ENCODE assay signal across 8 cellular contexts in genomic region chr18:59067873-59068272, GRCh38.
DNase-seq lines count a peak whose midpoint lies in the region; ATAC-seq and TF ChIP-seq lines count a peak whose summit lies in the region.

No MANE protein-coding gene starts in this region.

- 42% methylated on average over 2 of the region's 2 CpGs for WGBS in mammary epithelial cell (ENCODE audit: low coverage, missing lambda C conversion rate)

- H3K27ac Mint-ChIP-seq in osteocyte (ENCODE audit: unreplicated experiment): no peak overlapping the region

- H3K9ac ChIP-seq in mammary epithelial cell (ENCODE audit: insufficient read depth, low read length): no peak overlapping the region

- H3K27ac ChIP-seq in mammary epithelial cell (ENCODE audit: insufficient read depth, low read depth, low read length): no peak overlapping the region

- H3K4me3 Mint-ChIP-seq in osteocyte (ENCODE audit: unreplicated experiment): no peak overlapping the region

- no peaks in the 10 kb centered on the region for H4K20me1 ChIP-seq in mammary epithelial cell (ENCODE audit: insufficient read depth, low read length)

- intact Hi-C loops in mammary epithelial cell (cut with micrococcal nuclease): no loop called here

- H3K4me1 Mint-ChIP-seq in osteocyte (ENCODE audit: unreplicated experiment): no peaks in the 10 kb centered on the region

- H3K9me3 ChIP-seq in mammary epithelial cell (replicated peaks; ENCODE audit: insufficient read depth, low read length): no peaks in the 10 kb centered on the region

- H3K36me3 Mint-ChIP-seq in osteocyte (ENCODE audit: unreplicated experiment): no peaks in the 10 kb centered on the region

- no peak for ATAC-seq in GM18909 (IDR thresholded peaks at IDR 0.05; ENCODE audit: poor library complexity, unreplicated experiment)
- no peak for ATAC-seq in GM21576 (IDR thresholded peaks at IDR 0.05; ENCODE audit: unreplicated experiment)
- no peak for ATAC-seq in HG02973 (IDR thresholded peaks at IDR 0.05; ENCODE audit: unreplicated experiment)

- H3K27me3 ChIP-seq in mammary epithelial cell (ENCODE audit: insufficient read depth, low read length): no peaks in the 10 kb centered on the region

- H3K9me3 Mint-ChIP-seq in osteocyte (ENCODE audit: unreplicated experiment): no peaks in the 10 kb centered on the region

- H3K4me2 ChIP-seq in mammary epithelial cell (ENCODE audit: insufficient read depth, low read depth, low read length): no peak overlapping the region

- H3K4me3 ChIP-seq in mammary epithelial cell (replicated peaks in 1 of 3; ENCODE audit: insufficient read depth in 1 of 3, low read depth in 2 of 3, low read length in 3 of 3): no peak overlapping the region

- H2AFZ ChIP-seq in mammary epithelial cell (ENCODE audit: low read depth, low read length): no peak overlapping the region

- BruUV-seq in mammary epithelial cell (replicated peaks; lab: Mats Ljungman, UMichigan): no TSS peak

- peak; percentile 30 for DNase-seq in NCI-H2196 (lab: John Stamatoyannopoulos, UW; ENCODE audit: unreplicated experiment)
- no peak for DNase-seq in NCI-H2196 treated with DMSO at 0.1 percent for 48 hours (lab: John Stamatoyannopoulos, UW; ENCODE audit: unreplicated experiment)
- peak; percentile 24 for DNase-seq in HuH-7 (ENCODE audit: low spot score)
- DNase-seq in mammary epithelial cell: no peak
- DNase-seq in osteocyte (ENCODE audit: extremely low spot score, unreplicated experiment): no peak

- H3K27me3 Mint-ChIP-seq in osteocyte (ENCODE audit: unreplicated experiment): no peaks in the 10 kb centered on the region

- no peaks in the 10 kb centered on the region for H3K36me3 ChIP-seq in mammary epithelial cell (ENCODE audit: insufficient read depth, low read length)

- CTCF ChIA-PET in mammary epithelial cell (lab: Charles Lee; ENCODE audit: low non-redundant PET): no interaction called here

- TF ChIP-seq CTCF in mammary epithelial cell (conservative IDR thresholded peaks at IDR 0.05 in 1 of 2, IDR thresholded peaks at IDR 0.05 in 1 of 2; ENCODE audit: extremely low read depth in 1 of 2, insufficient read depth in 1 of 2, low read depth in 1 of 2, low read length in 2 of 2) (peak; percentile 61 to 68), osteocyte (IDR thresholded peaks at IDR 0.05) (peak; percentile 56)

- in situ Hi-C loops in mammary epithelial cell (cut with MboI; ENCODE audit: low sequenced_read_pairs in 2 of 2): loop anchor here in 1 of 2 donors (25.0 kb wide), 1 partner anchor 581 kb away; no protein-coding TSS in a partner anchor

- H3K79me2 ChIP-seq in mammary epithelial cell (ENCODE audit: insufficient read depth, low read length): no peaks in the 10 kb centered on the region

- dilution Hi-C loops in mammary epithelial cell (cut with HindIII; ENCODE audit: low sequenced_read_pairs): loop anchor here (25.0 kb wide), 1 partner anchor 531 kb away; no protein-coding TSS in a partner anchor

- peaks cover 3% of the 10 kb centered on the region for H3K4me1 ChIP-seq in mammary epithelial cell (ENCODE audit: insufficient read depth, low read length)

Comparison
In these comparisons a context has a peak if more than half of its experiments do, and no peak if none do; other contexts are left out.
1. DNase-seq: peak in NCI-H2196 (single experiment) and HuH-7 (single experiment); none in NCI-H2196 treated with DMSO at 0.1 percent for 48 hours (single experiment), mammary epithelial cell (single experiment) and osteocyte (single experiment).